Comparison of ENCODE assay signal across 20 cellular contexts in the genomic region with DNA sequence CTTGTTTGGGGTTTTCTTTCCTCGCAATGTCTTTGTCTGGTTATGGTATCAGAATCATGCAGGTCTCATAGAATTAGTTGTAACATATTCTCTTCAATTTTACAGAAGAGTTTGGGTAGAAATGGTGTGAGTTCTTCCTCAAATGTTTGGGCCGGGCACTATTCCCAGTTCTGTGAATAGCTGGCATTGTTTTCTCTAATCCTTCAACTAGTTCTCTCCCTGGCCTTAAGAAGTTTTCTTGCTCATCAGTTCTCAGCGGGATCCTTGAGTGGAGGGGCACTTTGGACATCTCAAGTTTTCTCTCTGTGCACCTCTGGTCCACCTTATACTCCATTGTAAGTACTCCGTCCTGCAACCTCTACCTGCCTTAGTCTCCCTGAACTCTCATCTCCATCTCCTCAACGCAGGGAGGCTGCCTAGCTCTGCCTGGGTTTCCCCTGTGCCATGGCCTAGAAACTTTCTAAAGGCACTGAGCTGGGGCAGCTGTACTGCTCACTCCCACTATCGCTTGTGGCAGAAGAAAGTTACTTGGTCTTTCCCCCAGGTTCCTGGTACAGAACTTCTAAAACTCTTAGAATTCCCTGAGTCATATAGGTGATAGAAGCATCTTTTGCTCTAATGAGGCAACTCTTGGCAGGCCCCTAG. TPM values are rescaled to one million over a fixed set of nuclear protein-coding genes. Genes with fewer than 3 reads are reported as not detected.
DNase-seq lines count a peak whose midpoint lies in the region; ATAC-seq and TF ChIP-seq lines count a peak whose summit lies in the region.
"Had no signal": no experiment of that assay in that cellular context is flagged by ENCODE, and none has a peak within 500 bp of the region (broad histone marks: within the 10 kb centered on the region; RNA-seq: fewer than 3 reads in every experiment).

No MANE protein-coding gene starts in this region.

- TF ChIP-seq CTCF in activated B cell treated with CpG ODN at 0.5 μM for 24 hours (IDR thresholded peaks at IDR 0.05), result no peak

- no peaks in the 10 kb centered on the region for H3K9me3 Mint-ChIP-seq in activated T-cell treated with anti-CD3 and anti-CD28 coated beads, Interleukin-2, amount 50 U/mL, for 24 hours
- H3K9me3 Mint-ChIP-seq in activated B cell treated with CpG ODN at 0.5 μM for 24 hours, result peaks cover 5% of the 10 kb centered on the region
- H3K9me3 Mint-ChIP-seq in central memory CD8-positive, alpha-beta T cell, result no peaks in the 10 kb centered on the region
- peaks cover 7 to 11% of the 10 kb centered on the region in 2 donors for H3K9me3 Mint-ChIP-seq in stimulated activated naive B cell treated with anti-CD40 and anti-IgM and Interleukin-4, amounts not matched to agents 10 μg/mL and 1 μg/mL and 100 μg/mL, for 72 hours
- H3K9me3 Mint-ChIP-seq: CD4-positive, alpha-beta memory T cell; neural progenitor cell; T-cell had no signal

- H3K4me3 Mint-ChIP-seq in activated T-cell treated with anti-CD3 and anti-CD28 coated beads, Interleukin-2, amount 50 U/mL, for 24 hours, result peak overlapping the region; percentile 63
- H3K4me3 Mint-ChIP-seq in activated B cell treated with CpG ODN at 0.5 μM for 24 hours, result peak overlapping the region; percentile 48
- no peak overlapping the region for H3K4me3 Mint-ChIP-seq in central memory CD8-positive, alpha-beta T cell
- peak overlapping the region; percentile 1 to 18 for H3K4me3 Mint-ChIP-seq in stimulated activated naive B cell treated with anti-CD40 and anti-IgM and Interleukin-4, amounts not matched to agents 10 μg/mL and 1 μg/mL and 100 μg/mL, for 72 hours
- H3K4me3 Mint-ChIP-seq: neural progenitor cell had no signal

- CTCF ChIA-PET in activated B cell treated with CpG ODN at 0.5 μM for 24 hours (lab: Charles Lee), result interaction anchor here (4.0 kb wide), 1 partner anchor 17 kb away, joined by 14 read pairs; no protein-coding TSS in a partner anchor

- peak overlapping the region; percentile 97 for H3K27ac Mint-ChIP-seq in activated T-cell treated with anti-CD3 and anti-CD28 coated beads, Interleukin-2, amount 50 U/mL, for 24 hours
- H3K27ac Mint-ChIP-seq in activated B cell treated with CpG ODN at 0.5 μM for 24 hours, result peak overlapping the region; percentile 54
- H3K27ac Mint-ChIP-seq in central memory CD8-positive, alpha-beta T cell (ENCODE audit: low read depth), result peak overlapping the region; percentile 77
- peak overlapping the region; percentile 73 for H3K27ac Mint-ChIP-seq in stimulated activated naive B cell treated with anti-CD40 and anti-IgM and Interleukin-4, amounts not matched to agents 10 μg/mL and 1 μg/mL and 100 μg/mL, for 72 hours
- H3K27ac Mint-ChIP-seq: neural progenitor cell had no signal

- ATAC-seq in activated B cell treated with CpG ODN at 0.5 μM for 24 hours (ENCODE audit: low read depth), result no peak
- no peak for ATAC-seq in central memory CD8-positive, alpha-beta T cell (replicated peaks; ENCODE audit: extremely low read depth, poor library complexity, severe bottlenecking)
- ATAC-seq in stimulated activated naive B cell treated with anti-CD40 and anti-IgM and Interleukin-4, amounts not matched to agents 10 μg/mL and 1 μg/mL and 100 μg/mL, for 72 hours (replicated peaks), result peak; percentile 34 to 38
- ATAC-seq: left colon, T-cell had no signal

- POLR2A ChIA-PET in activated B cell treated with CpG ODN at 0.5 μM for 24 hours (lab: Charles Lee), result interaction anchor here (0.9 to 5.5 kb wide), 4 partner anchors 9 to 95 kb away, joined by 3 to 52 read pairs (median 3); a partner anchor contains a TSS

- H3K36me3 Mint-ChIP-seq in activated T-cell treated with anti-CD3 and anti-CD28 coated beads, Interleukin-2, amount 50 U/mL, for 24 hours (ENCODE audit: low read depth), result peaks cover 84% of the 10 kb centered on the region
- peaks cover 64% of the 10 kb centered on the region for H3K36me3 Mint-ChIP-seq in activated B cell treated with CpG ODN at 0.5 μM for 24 hours (ENCODE audit: low read depth)
- H3K36me3 Mint-ChIP-seq in central memory CD8-positive, alpha-beta T cell (ENCODE audit: insufficient read depth), result peaks cover 12% of the 10 kb centered on the region
- peaks cover 44 to 77% of the 10 kb centered on the region in 2 donors for H3K36me3 Mint-ChIP-seq in stimulated activated naive B cell treated with anti-CD40 and anti-IgM and Interleukin-4, amounts not matched to agents 10 μg/mL and 1 μg/mL and 100 μg/mL, for 72 hours

- DNase-seq in activated T-cell treated with anti-CD3 and anti-CD28 coated beads, Interleukin-2, amount 50 U/mL, for 24 hours, result no peak
- no peak for DNase-seq in activated T-cell treated with anti-CD3 and anti-CD28 coated beads for 4 hours
- DNase-seq in activated B cell treated with CpG ODN at 0.5 μM for 24 hours, result no peak
- DNase-seq in central memory CD8-positive, alpha-beta T cell (ENCODE audit: low spot score in 2 of 2), result no peak
- no peak for DNase-seq in stimulated activated naive B cell treated with anti-CD40 and anti-IgM and Interleukin-4, amounts not matched to agents 10 μg/mL and 1 μg/mL and 100 μg/mL, for 72 hours
- no peak for DNase-seq in SIG-M5 (lab: John Stamatoyannopoulos, UW)
- no peak for DNase-seq in NCI-H2081 treated with DMSO at 0.1 percent for 48 hours (lab: John Stamatoyannopoulos, UW)
- no peak for DNase-seq in DMS153 (lab: John Stamatoyannopoulos, UW)
- DNase-seq: amygdala; caudate nucleus; CD4-positive, alpha-beta memory T cell; DMS79; HCEC 1CT; left colon; NCI-H1105 treated with DMSO at 0.1 percent for 48 hours; NCI-H524; spleen; stimulated activated CD4-positive, alpha-beta T cell treated with anti-CD3 and anti-CD28 coated beads, Interleukin-4, amount 100 ng/mL, for 4 hours; T-cell had no signal

- intact Hi-C loops in activated B cell treated with CpG ODN at 0.5 μM for 24 hours (cut with micrococcal nuclease), result loop anchor here (5.0 kb wide), 1 partner anchor 66 kb away; no protein-coding TSS in a partner anchor

- H3K4me1 Mint-ChIP-seq in activated T-cell treated with anti-CD3 and anti-CD28 coated beads, Interleukin-2, amount 50 U/mL, for 24 hours (ENCODE audit: low read depth), result peaks cover 88% of the 10 kb centered on the region
- peaks cover 74% of the 10 kb centered on the region for H3K4me1 Mint-ChIP-seq in activated B cell treated with CpG ODN at 0.5 μM for 24 hours
- H3K4me1 Mint-ChIP-seq in central memory CD8-positive, alpha-beta T cell, result peaks cover 41% of the 10 kb centered on the region
- H3K4me1 Mint-ChIP-seq in stimulated activated naive B cell treated with anti-CD40 and anti-IgM and Interleukin-4, amounts not matched to agents 10 μg/mL and 1 μg/mL and 100 μg/mL, for 72 hours, result peaks cover 61 to 90% of the 10 kb centered on the region in 2 donors

- H3K27me3 Mint-ChIP-seq in activated T-cell treated with anti-CD3 and anti-CD28 coated beads, Interleukin-2, amount 50 U/mL, for 24 hours, result no peaks in the 10 kb centered on the region
- H3K27me3 Mint-ChIP-seq in activated B cell treated with CpG ODN at 0.5 μM for 24 hours, result no peaks in the 10 kb centered on the region
- no peaks in the 10 kb centered on the region for H3K27me3 Mint-ChIP-seq in central memory CD8-positive, alpha-beta T cell
- H3K27me3 Mint-ChIP-seq in stimulated activated naive B cell treated with anti-CD40 and anti-IgM and Interleukin-4, amounts not matched to agents 10 μg/mL and 1 μg/mL and 100 μg/mL, for 72 hours, result no peaks in the 10 kb centered on the region
- H3K27me3 Mint-ChIP-seq: CD4-positive, alpha-beta memory T cell; T-cell had no signal

RNA-seq across cellular contexts. Expression of a gene that starts 16.9 kb away (rescaled TPM):
- 61.0 and 68.3 TPM in 2 replicates for total RNA-seq in activated B cell treated with CpG ODN at 0.5 μM for 24 hours

RNA-seq across cellular contexts. Expression of a gene that starts 48.4 kb away (rescaled TPM):
- total RNA-seq in activated B cell treated with CpG ODN at 0.5 μM for 24 hours, result 13.4 and 17.9 TPM in 2 replicates

Comparison
In these comparisons a context has a peak if more than half of its experiments do, and no peak if none do; other contexts are left out.
1. ATAC-seq: peak in stimulated activated naive B cell treated with anti-CD40 and anti-IgM and Interleukin-4, amounts not matched to agents 10 μg/mL and 1 μg/mL and 100 μg/mL, for 72 hours (2 of 2); none in activated B cell treated with CpG ODN at 0.5 μM for 24 hours (single experiment) and central memory CD8-positive, alpha-beta T cell (single experiment).
2. Peak in every context shown above with its lines, with median percentiles within 50 percentile points of each other: H3K27ac Mint-ChIP-seq.